ENCODE assay signal across 3 cellular contexts in the genomic region with DNA sequence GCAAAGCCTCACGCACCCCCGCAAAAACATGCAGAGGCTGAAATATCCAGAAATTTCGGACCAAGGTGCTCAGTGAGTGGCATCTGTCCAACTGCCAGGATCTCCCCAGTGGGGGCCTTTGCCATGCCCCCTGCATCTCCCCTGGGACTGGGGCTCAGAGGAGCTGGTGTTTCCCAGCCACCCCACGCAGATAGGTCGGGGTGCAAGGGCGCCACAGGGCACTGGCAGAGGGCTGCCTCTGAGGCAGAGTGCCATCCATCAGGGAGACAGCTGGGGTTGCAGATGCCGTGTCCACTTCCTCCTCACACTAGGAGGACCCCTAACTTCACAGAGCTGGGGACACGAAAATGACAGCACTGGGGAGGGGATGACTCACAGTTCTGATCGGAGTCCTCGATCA.
A peak's percentile ranks its signal among the peaks of the same experiment; 100 is the strongest.
TF ChIP-seq lines count a peak whose summit lies in the region.

No MANE protein-coding gene starts in this region.

TF ChIP-seq in SK-N-SH, 30 proteins besides CTCF, POLR2A, EP300 and RAD21:
- TF ChIP-seq NRF1 (IDR thresholded peaks at IDR 0.05; ENCODE audit: low read depth, low read length), result no peak
- TF ChIP-seq, protein P1, sequence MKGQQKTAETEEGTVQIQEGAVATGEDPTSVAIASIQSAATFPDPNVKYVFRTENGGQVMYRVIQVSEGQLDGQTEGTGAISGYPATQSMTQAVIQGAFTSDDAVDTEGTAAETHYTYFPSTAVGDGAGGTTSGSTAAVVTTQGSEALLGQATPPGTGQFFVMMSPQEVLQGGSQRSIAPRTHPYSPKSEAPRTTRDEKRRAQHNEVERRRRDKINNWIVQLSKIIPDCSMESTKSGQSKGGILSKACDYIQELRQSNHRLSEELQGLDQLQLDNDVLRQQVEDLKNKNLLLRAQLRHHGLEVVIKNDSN (IDR thresholded peaks at IDR 0.05; ENCODE audit: borderline replicate concordance, low read depth), result no peak
- TF ChIP-seq, protein P2, sequence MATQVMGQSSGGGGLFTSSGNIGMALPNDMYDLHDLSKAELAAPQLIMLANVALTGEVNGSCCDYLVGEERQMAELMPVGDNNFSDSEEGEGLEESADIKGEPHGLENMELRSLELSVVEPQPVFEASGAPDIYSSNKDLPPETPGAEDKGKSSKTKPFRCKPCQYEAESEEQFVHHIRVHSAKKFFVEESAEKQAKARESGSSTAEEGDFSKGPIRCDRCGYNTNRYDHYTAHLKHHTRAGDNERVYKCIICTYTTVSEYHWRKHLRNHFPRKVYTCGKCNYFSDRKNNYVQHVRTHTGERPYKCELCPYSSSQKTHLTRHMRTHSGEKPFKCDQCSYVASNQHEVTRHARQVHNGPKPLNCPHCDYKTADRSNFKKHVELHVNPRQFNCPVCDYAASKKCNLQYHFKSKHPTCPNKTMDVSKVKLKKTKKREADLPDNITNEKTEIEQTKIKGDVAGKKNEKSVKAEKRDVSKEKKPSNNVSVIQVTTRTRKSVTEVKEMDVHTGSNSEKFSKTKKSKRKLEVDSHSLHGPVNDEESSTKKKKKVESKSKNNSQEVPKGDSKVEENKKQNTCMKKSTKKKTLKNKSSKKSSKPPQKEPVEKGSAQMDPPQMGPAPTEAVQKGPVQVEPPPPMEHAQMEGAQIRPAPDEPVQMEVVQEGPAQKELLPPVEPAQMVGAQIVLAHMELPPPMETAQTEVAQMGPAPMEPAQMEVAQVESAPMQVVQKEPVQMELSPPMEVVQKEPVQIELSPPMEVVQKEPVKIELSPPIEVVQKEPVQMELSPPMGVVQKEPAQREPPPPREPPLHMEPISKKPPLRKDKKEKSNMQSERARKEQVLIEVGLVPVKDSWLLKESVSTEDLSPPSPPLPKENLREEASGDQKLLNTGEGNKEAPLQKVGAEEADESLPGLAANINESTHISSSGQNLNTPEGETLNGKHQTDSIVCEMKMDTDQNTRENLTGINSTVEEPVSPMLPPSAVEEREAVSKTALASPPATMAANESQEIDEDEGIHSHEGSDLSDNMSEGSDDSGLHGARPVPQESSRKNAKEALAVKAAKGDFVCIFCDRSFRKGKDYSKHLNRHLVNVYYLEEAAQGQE (IDR thresholded peaks at IDR 0.05; ENCODE audit: low read depth, low read length), result 0 out of 2 replicates have a peak, but pooled peaks have one; percentile 3
TF ChIP-seq in SK-N-SH: peak in this region for 1.

TF ChIP-seq in SK-N-SH treated with all-trans-retinoic acid at 6 μM for 48 hours, 23 proteins besides CTCF, POLR2A, EP300 and RAD21:
- TF ChIP-seq BACH2 (CRISPR knock-in tag; IDR thresholded peaks at IDR 0.05; ENCODE audit: borderline replicate concordance) (no peak), ARNTL (CRISPR knock-in tag; IDR thresholded peaks at IDR 0.05; ENCODE audit: borderline replicate concordance, low read depth) (no peak), SNAI2 (CRISPR knock-in tag; IDR thresholded peaks at IDR 0.05) (no peak), ZNF565 (CRISPR knock-in tag; conservative IDR thresholded peaks at IDR 0.05; ENCODE audit: low read depth) (no peak), ZFP30 (CRISPR knock-in tag; IDR thresholded peaks at IDR 0.05) (no peak), PPARA (CRISPR knock-in tag; IDR thresholded peaks at IDR 0.05; ENCODE audit: borderline replicate concordance) (no peak), GLIS3 (CRISPR knock-in tag; IDR thresholded peaks at IDR 0.05) (no peak), ZNF8 (CRISPR knock-in tag; IDR thresholded peaks at IDR 0.05) (no peak), ZC3H10 (CRISPR knock-in tag; IDR thresholded peaks at IDR 0.05) (no peak)
- TF ChIP-seq, protein P3, sequence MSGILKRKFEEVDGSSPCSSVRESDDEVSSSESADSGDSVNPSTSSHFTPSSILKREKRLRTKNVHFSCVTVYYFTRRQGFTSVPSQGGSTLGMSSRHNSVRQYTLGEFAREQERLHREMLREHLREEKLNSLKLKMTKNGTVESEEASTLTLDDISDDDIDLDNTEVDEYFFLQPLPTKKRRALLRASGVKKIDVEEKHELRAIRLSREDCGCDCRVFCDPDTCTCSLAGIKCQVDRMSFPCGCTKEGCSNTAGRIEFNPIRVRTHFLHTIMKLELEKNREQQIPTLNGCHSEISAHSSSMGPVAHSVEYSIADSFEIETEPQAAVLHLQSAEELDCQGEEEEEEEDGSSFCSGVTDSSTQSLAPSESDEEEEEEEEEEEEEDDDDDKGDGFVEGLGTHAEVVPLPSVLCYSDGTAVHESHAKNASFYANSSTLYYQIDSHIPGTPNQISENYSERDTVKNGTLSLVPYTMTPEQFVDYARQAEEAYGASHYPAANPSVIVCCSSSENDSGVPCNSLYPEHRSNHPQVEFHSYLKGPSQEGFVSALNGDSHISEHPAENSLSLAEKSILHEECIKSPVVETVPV (CRISPR knock-in tag; IDR thresholded peaks at IDR 0.05), result no peak
- TF ChIP-seq, protein P4, sequence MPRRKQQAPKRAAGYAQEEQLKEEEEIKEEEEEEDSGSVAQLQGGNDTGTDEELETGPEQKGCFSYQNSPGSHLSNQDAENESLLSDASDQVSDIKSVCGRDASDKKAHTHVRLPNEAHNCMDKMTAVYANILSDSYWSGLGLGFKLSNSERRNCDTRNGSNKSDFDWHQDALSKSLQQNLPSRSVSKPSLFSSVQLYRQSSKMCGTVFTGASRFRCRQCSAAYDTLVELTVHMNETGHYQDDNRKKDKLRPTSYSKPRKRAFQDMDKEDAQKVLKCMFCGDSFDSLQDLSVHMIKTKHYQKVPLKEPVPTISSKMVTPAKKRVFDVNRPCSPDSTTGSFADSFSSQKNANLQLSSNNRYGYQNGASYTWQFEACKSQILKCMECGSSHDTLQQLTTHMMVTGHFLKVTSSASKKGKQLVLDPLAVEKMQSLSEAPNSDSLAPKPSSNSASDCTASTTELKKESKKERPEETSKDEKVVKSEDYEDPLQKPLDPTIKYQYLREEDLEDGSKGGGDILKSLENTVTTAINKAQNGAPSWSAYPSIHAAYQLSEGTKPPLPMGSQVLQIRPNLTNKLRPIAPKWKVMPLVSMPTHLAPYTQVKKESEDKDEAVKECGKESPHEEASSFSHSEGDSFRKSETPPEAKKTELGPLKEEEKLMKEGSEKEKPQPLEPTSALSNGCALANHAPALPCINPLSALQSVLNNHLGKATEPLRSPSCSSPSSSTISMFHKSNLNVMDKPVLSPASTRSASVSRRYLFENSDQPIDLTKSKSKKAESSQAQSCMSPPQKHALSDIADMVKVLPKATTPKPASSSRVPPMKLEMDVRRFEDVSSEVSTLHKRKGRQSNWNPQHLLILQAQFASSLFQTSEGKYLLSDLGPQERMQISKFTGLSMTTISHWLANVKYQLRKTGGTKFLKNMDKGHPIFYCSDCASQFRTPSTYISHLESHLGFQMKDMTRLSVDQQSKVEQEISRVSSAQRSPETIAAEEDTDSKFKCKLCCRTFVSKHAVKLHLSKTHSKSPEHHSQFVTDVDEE (CRISPR knock-in tag; IDR thresholded peaks at IDR 0.05), result no peak
- TF ChIP-seq, protein P5, sequence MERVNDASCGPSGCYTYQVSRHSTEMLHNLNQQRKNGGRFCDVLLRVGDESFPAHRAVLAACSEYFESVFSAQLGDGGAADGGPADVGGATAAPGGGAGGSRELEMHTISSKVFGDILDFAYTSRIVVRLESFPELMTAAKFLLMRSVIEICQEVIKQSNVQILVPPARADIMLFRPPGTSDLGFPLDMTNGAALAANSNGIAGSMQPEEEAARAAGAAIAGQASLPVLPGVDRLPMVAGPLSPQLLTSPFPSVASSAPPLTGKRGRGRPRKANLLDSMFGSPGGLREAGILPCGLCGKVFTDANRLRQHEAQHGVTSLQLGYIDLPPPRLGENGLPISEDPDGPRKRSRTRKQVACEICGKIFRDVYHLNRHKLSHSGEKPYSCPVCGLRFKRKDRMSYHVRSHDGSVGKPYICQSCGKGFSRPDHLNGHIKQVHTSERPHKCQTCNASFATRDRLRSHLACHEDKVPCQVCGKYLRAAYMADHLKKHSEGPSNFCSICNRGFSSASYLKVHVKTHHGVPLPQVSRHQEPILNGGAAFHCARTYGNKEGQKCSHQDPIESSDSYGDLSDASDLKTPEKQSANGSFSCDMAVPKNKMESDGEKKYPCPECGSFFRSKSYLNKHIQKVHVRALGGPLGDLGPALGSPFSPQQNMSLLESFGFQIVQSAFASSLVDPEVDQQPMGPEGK (CRISPR knock-in tag; IDR thresholded peaks at IDR 0.05; ENCODE audit: borderline replicate concordance), result no peak

TF ChIP-seq in H1, 55 proteins besides CTCF, POLR2A, EP300 and RAD21:
- TF ChIP-seq EZH2 (IDR thresholded peaks at IDR 0.05; ENCODE audit: low read depth, low read length, severe bottlenecking) (no peak), FOSL1 (IDR thresholded peaks at IDR 0.05; ENCODE audit: insufficient read depth, low read depth, low read length) (no peak), CTBP2 (IDR thresholded peaks at IDR 0.05; ENCODE audit: borderline replicate concordance, insufficient read depth, insufficient read length, low read length) (no peak), KDM4A (IDR thresholded peaks at IDR 0.05; ENCODE audit: low read depth, low read length, severe bottlenecking) (no peak), JUN (IDR thresholded peaks at IDR 0.05; ENCODE audit: low read depth, low read length) (no peak), CEBPB (IDR thresholded peaks at IDR 0.05; ENCODE audit: low read depth, low read length) (no peak), CHD1 (IDR thresholded peaks at IDR 0.05; ENCODE audit: low read depth, low read length) (no peak), CHD2 (IDR thresholded peaks at IDR 0.05; ENCODE audit: low read length) (no peak), SRF (IDR thresholded peaks at IDR 0.05; ENCODE audit: low read depth, low read length) (no peak), ASH2L (IDR thresholded peaks at IDR 0.05; ENCODE audit: low read length) (no peak), SIN3A (conservative IDR thresholded peaks at IDR 0.05 in 1 of 2, IDR thresholded peaks at IDR 0.05 in 1 of 2; ENCODE audit: low read depth in 1 of 2, low read length in 2 of 2) (no peak), POLR2AphosphoS5 (IDR thresholded peaks at IDR 0.05; ENCODE audit: low read depth, low read length) (no peak), BRCA1 (IDR thresholded peaks at IDR 0.05; ENCODE audit: low read depth, low read length) (no peak), RBBP5 (IDR thresholded peaks at IDR 0.05; ENCODE audit: borderline replicate concordance, low read depth, low read length) (no peak), KDM5A (IDR thresholded peaks at IDR 0.05; ENCODE audit: low read length) (no peak), CBX5 (IDR thresholded peaks at IDR 0.05; ENCODE audit: low read depth, low read length) (no peak), CBX8 (IDR thresholded peaks at IDR 0.05; ENCODE audit: borderline replicate concordance, low read depth, low read length) (no peak)
- TF ChIP-seq, protein P6, sequence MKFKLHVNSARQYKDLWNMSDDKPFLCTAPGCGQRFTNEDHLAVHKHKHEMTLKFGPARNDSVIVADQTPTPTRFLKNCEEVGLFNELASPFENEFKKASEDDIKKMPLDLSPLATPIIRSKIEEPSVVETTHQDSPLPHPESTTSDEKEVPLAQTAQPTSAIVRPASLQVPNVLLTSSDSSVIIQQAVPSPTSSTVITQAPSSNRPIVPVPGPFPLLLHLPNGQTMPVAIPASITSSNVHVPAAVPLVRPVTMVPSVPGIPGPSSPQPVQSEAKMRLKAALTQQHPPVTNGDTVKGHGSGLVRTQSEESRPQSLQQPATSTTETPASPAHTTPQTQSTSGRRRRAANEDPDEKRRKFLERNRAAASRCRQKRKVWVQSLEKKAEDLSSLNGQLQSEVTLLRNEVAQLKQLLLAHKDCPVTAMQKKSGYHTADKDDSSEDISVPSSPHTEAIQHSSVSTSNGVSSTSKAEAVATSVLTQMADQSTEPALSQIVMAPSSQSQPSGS (IDR thresholded peaks at IDR 0.05; ENCODE audit: low read length), result no peak
- TF ChIP-seq, protein P7, sequence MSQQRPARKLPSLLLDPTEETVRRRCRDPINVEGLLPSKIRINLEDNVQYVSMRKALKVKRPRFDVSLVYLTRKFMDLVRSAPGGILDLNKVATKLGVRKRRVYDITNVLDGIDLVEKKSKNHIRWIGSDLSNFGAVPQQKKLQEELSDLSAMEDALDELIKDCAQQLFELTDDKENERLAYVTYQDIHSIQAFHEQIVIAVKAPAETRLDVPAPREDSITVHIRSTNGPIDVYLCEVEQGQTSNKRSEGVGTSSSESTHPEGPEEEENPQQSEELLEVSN (IDR thresholded peaks at IDR 0.05), result no peak
- TF ChIP-seq, protein P8, sequence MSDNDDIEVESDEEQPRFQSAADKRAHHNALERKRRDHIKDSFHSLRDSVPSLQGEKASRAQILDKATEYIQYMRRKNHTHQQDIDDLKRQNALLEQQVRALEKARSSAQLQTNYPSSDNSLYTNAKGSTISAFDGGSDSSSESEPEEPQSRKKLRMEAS (IDR thresholded peaks at IDR 0.05), result no peak
